8 cellular contexts compared by ENCODE assay signal in the genomic region with DNA sequence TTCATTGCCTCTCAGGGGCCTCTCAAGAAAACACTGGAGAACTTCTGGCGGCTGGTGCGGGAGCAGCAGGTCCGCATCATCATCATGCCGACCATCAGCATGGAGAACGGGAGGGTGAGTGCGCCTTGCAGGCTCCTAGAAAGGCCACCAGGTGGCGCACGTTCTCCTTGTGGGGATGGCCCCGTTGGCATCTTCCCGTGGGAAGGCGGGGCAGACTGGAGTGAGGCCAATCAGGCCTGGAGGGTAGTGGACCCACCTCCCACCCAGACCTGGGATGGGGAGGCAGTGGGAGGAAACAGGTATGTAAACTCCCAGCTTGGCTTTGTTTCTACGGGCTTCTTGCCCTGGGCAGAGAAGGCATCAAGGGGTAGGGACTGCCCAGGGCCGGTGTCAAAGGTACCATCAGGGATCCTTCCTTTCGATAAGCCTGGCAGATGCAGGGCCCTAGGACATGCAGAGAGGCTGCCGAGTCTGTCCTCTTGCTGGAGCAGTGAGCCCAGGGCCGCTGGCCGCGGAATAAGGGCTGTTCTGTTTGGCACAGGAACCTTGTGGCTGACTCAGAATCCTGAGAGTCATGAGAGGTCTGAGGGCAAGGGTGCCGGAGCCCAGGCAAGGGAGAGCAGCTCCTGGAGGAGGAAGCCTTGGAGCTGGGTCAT. TPM values are rescaled to one million over a fixed set of nuclear protein-coding genes. Genes with fewer than 3 reads are reported as not detected.
A peak's percentile ranks its signal among the peaks of the same experiment; 100 is the strongest.
DNase-seq lines count a peak whose midpoint lies in the region; ATAC-seq, FAIRE-seq and TF ChIP-seq lines count a peak whose summit lies in the region.

No MANE protein-coding gene starts in this region.

- intact Hi-C loops in pancreas (cut with DNase I): no loop called here
- intact Hi-C loops in transverse colon (cut with DNase I; ENCODE audit: low total_unique reads): loop anchor here (10.0 kb wide), 1 partner anchor 161 kb away; a partner anchor contains a TSS

- H3K4me3 ChIP-seq in MM.1S (ENCODE audit: low read length) (peak overlapping the region; percentile 23; the same call in 1 of the 2 replicates), pancreas (no peak overlapping the region), transverse colon (no peak overlapping the region)

- no peaks in the 10 kb centered on the region for H3K9me2 ChIP-seq in MM.1S (replicated peaks; ENCODE audit: insufficient read depth, low read length)

- H3K27me3 ChIP-seq in MM.1S (replicated peaks; ENCODE audit: insufficient read depth, low read length) (peaks cover 4% of the 10 kb centered on the region; the same call in 1 of the 2 replicates), pancreas (no peaks in the 10 kb centered on the region), transverse colon (peaks cover 4% of the 10 kb centered on the region)

- ATAC-seq in GM21723 (IDR thresholded peaks at IDR 0.05; ENCODE audit: unreplicated experiment) (peak; percentile 76), pancreas (peak; percentile 71 to 92 (median 91))

- 9 to 10% methylated on average over 19 of the region's 19 CpGs for WGBS in pancreas, 2 donors
- 12% methylated on average over 19 of the region's 19 CpGs; no CpG with 5 or more reads in 1 of the 2 donors for WGBS in transverse colon (ENCODE audit: low coverage in 1 of 2), 2 donors

- H4K20me1 ChIP-seq in MM.1S (ENCODE audit: insufficient read depth, low read length): no peaks in the 10 kb centered on the region

- in situ Hi-C loops in Caki2 (cut with HindIII; ENCODE audit: low pct_unique_long_range_greater_than_20kb, low sequenced_read_pairs): no loop called here
- in situ Hi-C loops in transverse colon (cut with MboI; ENCODE audit: low pct_ligation_motif_present in 1 of 4, low pct_unique_long_range_greater_than_20kb in 1 of 4, low sequenced_read_pairs in 3 of 4): loop anchor here (10.0 to 25.0 kb wide), 5 partner anchors 103 to 653 kb away; no protein-coding TSS in a partner anchor

- H3K79me2 ChIP-seq in MM.1S (ENCODE audit: low read length): no peaks in the 10 kb centered on the region

- peak overlapping the region; percentile 71 for H3K4me2 ChIP-seq in MM.1S (ENCODE audit: low read depth, low read length)

- H3K36me3 ChIP-seq in MM.1S (replicated peaks; ENCODE audit: insufficient read depth, low read length) (no peaks in the 10 kb centered on the region), pancreas (no peaks in the 10 kb centered on the region), transverse colon (no peaks in the 10 kb centered on the region)

- H3K9ac ChIP-seq in MM.1S (ENCODE audit: low read length): no peak overlapping the region

- DNase-seq in Caki2 (ENCODE audit: low read depth) (peak; percentile 88), MM.1S (peak; percentile 71), SK-N-DZ (ENCODE audit: low spot score) (peak; percentile 88), glomerular visceral epithelial cell (ENCODE audit: extremely low spot score) (peak; percentile 92), pancreas (peak; percentile 58 to 91 (median 78)), transverse colon (peak; percentile 79)
- DNase-seq in activated naive CD4-positive, alpha-beta T cell (lab: John Stamatoyannopoulos, UW): peak; percentile 30 to 55 (median 52)

- H2AFZ ChIP-seq in MM.1S (ENCODE audit: low read length): peak overlapping the region; percentile 76

- no peak for FAIRE-seq in pancreas (lab: Jason Lieb, UNC)

- H3F3A ChIP-seq in MM.1S (ENCODE audit: insufficient read depth, low read length): no peaks in the 10 kb centered on the region

- no peak for TF ChIP-seq POLR2A in transverse colon (IDR thresholded peaks at IDR 0.05)

- no peak overlapping the region for H3K27ac ChIP-seq in MM.1S (ENCODE audit: low read length)
- no peak overlapping the region for H3K27ac ChIP-seq in pancreas
- peak overlapping the region in 2 of 4 donors; percentile 21 to 23 for H3K27ac ChIP-seq in transverse colon

- TF ChIP-seq CTCF in MM.1S (IDR thresholded peaks at IDR 0.05; ENCODE audit: low read length): peak; percentile 98
- TF ChIP-seq CTCF in pancreas (IDR thresholded peaks at IDR 0.05): peak; percentile 93 to 98 (median 97)
- peak; percentile 76 to 95 (median 92) for TF ChIP-seq CTCF in transverse colon (IDR thresholded peaks at IDR 0.05)

- TF ChIP-seq EP300 in transverse colon (IDR thresholded peaks at IDR 0.05; ENCODE audit: low read depth): no peak

- H3K9me3 ChIP-seq in MM.1S (replicated peaks; ENCODE audit: insufficient read depth, low read length) (no peaks in the 10 kb centered on the region), pancreas (no peaks in the 10 kb centered on the region), transverse colon (no peaks in the 10 kb centered on the region)

- H3K4me1 ChIP-seq in MM.1S (ENCODE audit: low read length): no peaks in the 10 kb centered on the region; the same call in 1 of the 2 replicates
- no peaks in the 10 kb centered on the region for H3K4me1 ChIP-seq in pancreas
- H3K4me1 ChIP-seq in transverse colon: peaks cover 0 to 7% (median 3%) of the 10 kb centered on the region in 4 donors

RNA-seq across cellular contexts. Expression of a gene that starts 18.9 kb away (rescaled TPM):
- 53.2 and 56.1 TPM in 2 replicates for total RNA-seq in Caki2 (2014; rRNA removed; shearing (Covaris generic); ENCODE audit: low replicate concordance)
- 41.1 and 43.4 TPM in 2 replicates for polyA plus RNA-seq in SK-N-DZ (2014; cell fraction: cytosol; rRNA removed)
- 47.2 and 47.4 TPM in 2 replicates for polyA plus RNA-seq in SK-N-DZ (2014; cell fraction: nucleus; rRNA removed)
- 10 to 100 TPM; 20.9 to 36.0 (median 25.1) TPM for total RNA-seq in pancreas
- polyA plus RNA-seq in pancreas: 10 to 100 TPM; 13.0 to 26.9 TPM
- 100 to 1,000 TPM in 3 of 4 donors, 10 to 100 TPM in 1; 36.7 to 160 (median 112) TPM for total RNA-seq in transverse colon
